Comparison of ENCODE assay signal across 1 cellular context in the genomic region with DNA sequence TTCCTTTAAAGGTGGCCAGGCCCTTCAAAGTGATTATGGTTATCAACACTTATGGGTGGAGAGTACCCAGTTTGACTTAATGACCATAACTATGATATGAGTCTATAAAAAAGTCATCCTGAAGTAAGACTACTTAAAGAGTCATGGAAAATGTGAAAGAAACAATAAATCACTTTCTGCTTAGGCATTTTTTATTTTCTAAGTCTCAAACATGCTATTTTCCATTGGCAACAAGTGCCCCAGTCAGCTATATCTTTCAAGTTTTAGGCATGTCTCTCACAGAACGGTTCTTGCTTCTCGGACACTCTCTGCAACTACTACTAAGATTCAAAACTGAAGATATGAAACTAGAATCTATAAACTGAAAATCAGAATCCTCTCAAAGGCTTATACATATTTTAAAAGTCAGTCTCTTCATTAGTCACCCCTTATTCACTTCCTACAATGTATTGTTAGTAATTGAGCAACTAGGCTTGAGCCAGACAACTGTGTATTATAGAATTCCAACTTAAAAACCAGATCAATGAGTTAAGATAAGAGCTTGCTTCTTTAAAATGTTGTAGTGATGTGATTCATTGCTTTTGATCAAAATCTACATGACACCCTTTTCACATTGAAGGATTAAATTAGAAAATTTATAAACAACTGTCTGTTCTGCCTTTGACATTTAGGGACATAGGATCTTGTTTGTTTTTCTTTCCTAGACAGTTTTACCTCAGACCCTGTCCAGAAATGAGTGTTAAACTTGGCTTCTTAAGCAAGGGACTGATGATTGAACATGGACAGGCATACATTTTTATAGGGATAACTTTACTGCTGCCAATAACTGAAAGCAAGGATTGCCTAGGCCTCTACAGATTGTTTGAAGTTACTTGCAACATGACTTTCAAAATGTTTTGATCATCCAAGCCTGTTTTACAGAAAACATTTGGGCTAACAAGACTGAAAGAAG.
A peak's percentile ranks its signal among the peaks of the same experiment; 100 is the strongest.
TF ChIP-seq lines count a peak whose summit lies in the region.

No MANE protein-coding gene starts in this region.

TF ChIP-seq in K562, 482 proteins besides CTCF, POLR2A, EP300 and RAD21 (continued from another document and continues in another):
- TF ChIP-seq, protein P1, sequence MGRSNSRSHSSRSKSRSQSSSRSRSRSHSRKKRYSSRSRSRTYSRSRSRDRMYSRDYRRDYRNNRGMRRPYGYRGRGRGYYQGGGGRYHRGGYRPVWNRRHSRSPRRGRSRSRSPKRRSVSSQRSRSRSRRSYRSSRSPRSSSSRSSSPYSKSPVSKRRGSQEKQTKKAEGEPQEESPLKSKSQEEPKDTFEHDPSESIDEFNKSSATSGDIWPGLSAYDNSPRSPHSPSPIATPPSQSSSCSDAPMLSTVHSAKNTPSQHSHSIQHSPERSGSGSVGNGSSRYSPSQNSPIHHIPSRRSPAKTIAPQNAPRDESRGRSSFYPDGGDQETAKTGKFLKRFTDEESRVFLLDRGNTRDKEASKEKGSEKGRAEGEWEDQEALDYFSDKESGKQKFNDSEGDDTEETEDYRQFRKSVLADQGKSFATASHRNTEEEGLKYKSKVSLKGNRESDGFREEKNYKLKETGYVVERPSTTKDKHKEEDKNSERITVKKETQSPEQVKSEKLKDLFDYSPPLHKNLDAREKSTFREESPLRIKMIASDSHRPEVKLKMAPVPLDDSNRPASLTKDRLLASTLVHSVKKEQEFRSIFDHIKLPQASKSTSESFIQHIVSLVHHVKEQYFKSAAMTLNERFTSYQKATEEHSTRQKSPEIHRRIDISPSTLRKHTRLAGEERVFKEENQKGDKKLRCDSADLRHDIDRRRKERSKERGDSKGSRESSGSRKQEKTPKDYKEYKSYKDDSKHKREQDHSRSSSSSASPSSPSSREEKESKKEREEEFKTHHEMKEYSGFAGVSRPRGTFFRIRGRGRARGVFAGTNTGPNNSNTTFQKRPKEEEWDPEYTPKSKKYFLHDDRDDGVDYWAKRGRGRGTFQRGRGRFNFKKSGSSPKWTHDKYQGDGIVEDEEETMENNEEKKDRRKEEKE (IDR thresholded peaks at IDR 0.05; ENCODE audit: borderline replicate concordance in 1 of 2, control insufficient read depth in 1 of 2, low read depth in 2 of 2, low read length in 1 of 2), result peak in 1 of 2 experiments; percentile 56; a peak in 1 of 4 replicates
- TF ChIP-seq, protein P2, sequence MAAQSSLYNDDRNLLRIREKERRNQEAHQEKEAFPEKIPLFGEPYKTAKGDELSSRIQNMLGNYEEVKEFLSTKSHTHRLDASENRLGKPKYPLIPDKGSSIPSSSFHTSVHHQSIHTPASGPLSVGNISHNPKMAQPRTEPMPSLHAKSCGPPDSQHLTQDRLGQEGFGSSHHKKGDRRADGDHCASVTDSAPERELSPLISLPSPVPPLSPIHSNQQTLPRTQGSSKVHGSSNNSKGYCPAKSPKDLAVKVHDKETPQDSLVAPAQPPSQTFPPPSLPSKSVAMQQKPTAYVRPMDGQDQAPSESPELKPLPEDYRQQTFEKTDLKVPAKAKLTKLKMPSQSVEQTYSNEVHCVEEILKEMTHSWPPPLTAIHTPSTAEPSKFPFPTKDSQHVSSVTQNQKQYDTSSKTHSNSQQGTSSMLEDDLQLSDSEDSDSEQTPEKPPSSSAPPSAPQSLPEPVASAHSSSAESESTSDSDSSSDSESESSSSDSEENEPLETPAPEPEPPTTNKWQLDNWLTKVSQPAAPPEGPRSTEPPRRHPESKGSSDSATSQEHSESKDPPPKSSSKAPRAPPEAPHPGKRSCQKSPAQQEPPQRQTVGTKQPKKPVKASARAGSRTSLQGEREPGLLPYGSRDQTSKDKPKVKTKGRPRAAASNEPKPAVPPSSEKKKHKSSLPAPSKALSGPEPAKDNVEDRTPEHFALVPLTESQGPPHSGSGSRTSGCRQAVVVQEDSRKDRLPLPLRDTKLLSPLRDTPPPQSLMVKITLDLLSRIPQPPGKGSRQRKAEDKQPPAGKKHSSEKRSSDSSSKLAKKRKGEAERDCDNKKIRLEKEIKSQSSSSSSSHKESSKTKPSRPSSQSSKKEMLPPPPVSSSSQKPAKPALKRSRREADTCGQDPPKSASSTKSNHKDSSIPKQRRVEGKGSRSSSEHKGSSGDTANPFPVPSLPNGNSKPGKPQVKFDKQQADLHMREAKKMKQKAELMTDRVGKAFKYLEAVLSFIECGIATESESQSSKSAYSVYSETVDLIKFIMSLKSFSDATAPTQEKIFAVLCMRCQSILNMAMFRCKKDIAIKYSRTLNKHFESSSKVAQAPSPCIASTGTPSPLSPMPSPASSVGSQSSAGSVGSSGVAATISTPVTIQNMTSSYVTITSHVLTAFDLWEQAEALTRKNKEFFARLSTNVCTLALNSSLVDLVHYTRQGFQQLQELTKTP (IDR thresholded peaks at IDR 0.05; ENCODE audit: low read depth in 1 of 2, partially characterized antibody in 2 of 2), result no peak
- TF ChIP-seq TBP (optimal IDR thresholded peaks at IDR 0.05; ENCODE audit: low read depth, low read length) (peak; percentile 71), SMARCB1 (IDR thresholded peaks at IDR 0.05; ENCODE audit: insufficient read length, low read depth) (no peak), POLR2G (IDR thresholded peaks at IDR 0.05; ENCODE audit: low read depth, low read length) (peak; percentile 48; the same call in 1 of the 2 replicates), CTBP1 (IDR thresholded peaks at IDR 0.05; ENCODE audit: borderline replicate concordance) (no peak), MYBL2 (IDR thresholded peaks at IDR 0.05; ENCODE audit: low read depth) (no peak), MYBL2 (CRISPR knock-in tag; IDR thresholded peaks at IDR 0.05; ENCODE audit: borderline replicate concordance) (no peak), GTF2A2 (tag; IDR thresholded peaks at IDR 0.05) (no peak), ESRRB (CRISPR knock-in tag; IDR thresholded peaks at IDR 0.05; ENCODE audit: borderline replicate concordance) (no peak), CREM (IDR thresholded peaks at IDR 0.05; ENCODE audit: low read depth) (no peak), BRD9 (IDR thresholded peaks at IDR 0.05; ENCODE audit: low read depth, partially characterized antibody) (no peak), ZNF311 (CRISPR knock-in tag; IDR thresholded peaks at IDR 0.05) (no peak), JUNB (CRISPR knock-in tag; conservative IDR thresholded peaks at IDR 0.05) (no peak), ZNF785 (CRISPR knock-in tag; IDR thresholded peaks at IDR 0.05) (no peak), POLR2H (tag; IDR thresholded peaks at IDR 0.05; ENCODE audit: low read depth) (peak; percentile 24; the same call in 1 of the 2 replicates), DMBX1 (CRISPR knock-in tag; IDR thresholded peaks at IDR 0.05; ENCODE audit: borderline replicate concordance) (no peak), TCFL5 (CRISPR knock-in tag; conservative IDR thresholded peaks at IDR 0.05) (no peak), TRIM24 (IDR thresholded peaks at IDR 0.05) (no peak), MAFG (tag; conservative IDR thresholded peaks at IDR 0.05) (no peak), SUPT5H (IDR thresholded peaks at IDR 0.05) (0 out of 2 replicates have a peak, but pooled peaks have one; percentile 15), XRCC4 (IDR thresholded peaks at IDR 0.05; ENCODE audit: extremely low read depth, insufficient read depth, insufficient read length) (no peak)
- TF ChIP-seq, protein P3, sequence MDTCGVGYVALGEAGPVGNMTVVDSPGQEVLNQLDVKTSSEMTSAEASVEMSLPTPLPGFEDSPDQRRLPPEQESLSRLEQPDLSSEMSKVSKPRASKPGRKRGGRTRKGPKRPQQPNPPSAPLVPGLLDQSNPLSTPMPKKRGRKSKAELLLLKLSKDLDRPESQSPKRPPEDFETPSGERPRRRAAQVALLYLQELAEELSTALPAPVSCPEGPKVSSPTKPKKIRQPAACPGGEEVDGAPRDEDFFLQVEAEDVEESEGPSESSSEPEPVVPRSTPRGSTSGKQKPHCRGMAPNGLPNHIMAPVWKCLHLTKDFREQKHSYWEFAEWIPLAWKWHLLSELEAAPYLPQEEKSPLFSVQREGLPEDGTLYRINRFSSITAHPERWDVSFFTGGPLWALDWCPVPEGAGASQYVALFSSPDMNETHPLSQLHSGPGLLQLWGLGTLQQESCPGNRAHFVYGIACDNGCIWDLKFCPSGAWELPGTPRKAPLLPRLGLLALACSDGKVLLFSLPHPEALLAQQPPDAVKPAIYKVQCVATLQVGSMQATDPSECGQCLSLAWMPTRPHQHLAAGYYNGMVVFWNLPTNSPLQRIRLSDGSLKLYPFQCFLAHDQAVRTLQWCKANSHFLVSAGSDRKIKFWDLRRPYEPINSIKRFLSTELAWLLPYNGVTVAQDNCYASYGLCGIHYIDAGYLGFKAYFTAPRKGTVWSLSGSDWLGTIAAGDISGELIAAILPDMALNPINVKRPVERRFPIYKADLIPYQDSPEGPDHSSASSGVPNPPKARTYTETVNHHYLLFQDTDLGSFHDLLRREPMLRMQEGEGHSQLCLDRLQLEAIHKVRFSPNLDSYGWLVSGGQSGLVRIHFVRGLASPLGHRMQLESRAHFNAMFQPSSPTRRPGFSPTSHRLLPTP (IDR thresholded peaks at IDR 0.05; ENCODE audit: borderline replicate concordance, extremely low read depth, insufficient read length), result no peak
- TF ChIP-seq, protein P4, sequence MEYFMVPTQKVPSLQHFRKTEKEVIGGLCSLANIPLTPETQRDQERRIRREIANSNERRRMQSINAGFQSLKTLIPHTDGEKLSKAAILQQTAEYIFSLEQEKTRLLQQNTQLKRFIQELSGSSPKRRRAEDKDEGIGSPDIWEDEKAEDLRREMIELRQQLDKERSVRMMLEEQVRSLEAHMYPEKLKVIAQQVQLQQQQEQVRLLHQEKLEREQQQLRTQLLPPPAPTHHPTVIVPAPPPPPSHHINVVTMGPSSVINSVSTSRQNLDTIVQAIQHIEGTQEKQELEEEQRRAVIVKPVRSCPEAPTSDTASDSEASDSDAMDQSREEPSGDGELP (CRISPR knock-in tag; IDR thresholded peaks at IDR 0.05; ENCODE audit: borderline replicate concordance), result no peak
- TF ChIP-seq, protein P5, sequence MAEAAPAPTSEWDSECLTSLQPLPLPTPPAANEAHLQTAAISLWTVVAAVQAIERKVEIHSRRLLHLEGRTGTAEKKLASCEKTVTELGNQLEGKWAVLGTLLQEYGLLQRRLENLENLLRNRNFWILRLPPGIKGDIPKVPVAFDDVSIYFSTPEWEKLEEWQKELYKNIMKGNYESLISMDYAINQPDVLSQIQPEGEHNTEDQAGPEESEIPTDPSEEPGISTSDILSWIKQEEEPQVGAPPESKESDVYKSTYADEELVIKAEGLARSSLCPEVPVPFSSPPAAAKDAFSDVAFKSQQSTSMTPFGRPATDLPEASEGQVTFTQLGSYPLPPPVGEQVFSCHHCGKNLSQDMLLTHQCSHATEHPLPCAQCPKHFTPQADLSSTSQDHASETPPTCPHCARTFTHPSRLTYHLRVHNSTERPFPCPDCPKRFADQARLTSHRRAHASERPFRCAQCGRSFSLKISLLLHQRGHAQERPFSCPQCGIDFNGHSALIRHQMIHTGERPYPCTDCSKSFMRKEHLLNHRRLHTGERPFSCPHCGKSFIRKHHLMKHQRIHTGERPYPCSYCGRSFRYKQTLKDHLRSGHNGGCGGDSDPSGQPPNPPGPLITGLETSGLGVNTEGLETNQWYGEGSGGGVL (CRISPR knock-in tag; IDR thresholded peaks at IDR 0.05), result no peak
- TF ChIP-seq, protein P6, sequence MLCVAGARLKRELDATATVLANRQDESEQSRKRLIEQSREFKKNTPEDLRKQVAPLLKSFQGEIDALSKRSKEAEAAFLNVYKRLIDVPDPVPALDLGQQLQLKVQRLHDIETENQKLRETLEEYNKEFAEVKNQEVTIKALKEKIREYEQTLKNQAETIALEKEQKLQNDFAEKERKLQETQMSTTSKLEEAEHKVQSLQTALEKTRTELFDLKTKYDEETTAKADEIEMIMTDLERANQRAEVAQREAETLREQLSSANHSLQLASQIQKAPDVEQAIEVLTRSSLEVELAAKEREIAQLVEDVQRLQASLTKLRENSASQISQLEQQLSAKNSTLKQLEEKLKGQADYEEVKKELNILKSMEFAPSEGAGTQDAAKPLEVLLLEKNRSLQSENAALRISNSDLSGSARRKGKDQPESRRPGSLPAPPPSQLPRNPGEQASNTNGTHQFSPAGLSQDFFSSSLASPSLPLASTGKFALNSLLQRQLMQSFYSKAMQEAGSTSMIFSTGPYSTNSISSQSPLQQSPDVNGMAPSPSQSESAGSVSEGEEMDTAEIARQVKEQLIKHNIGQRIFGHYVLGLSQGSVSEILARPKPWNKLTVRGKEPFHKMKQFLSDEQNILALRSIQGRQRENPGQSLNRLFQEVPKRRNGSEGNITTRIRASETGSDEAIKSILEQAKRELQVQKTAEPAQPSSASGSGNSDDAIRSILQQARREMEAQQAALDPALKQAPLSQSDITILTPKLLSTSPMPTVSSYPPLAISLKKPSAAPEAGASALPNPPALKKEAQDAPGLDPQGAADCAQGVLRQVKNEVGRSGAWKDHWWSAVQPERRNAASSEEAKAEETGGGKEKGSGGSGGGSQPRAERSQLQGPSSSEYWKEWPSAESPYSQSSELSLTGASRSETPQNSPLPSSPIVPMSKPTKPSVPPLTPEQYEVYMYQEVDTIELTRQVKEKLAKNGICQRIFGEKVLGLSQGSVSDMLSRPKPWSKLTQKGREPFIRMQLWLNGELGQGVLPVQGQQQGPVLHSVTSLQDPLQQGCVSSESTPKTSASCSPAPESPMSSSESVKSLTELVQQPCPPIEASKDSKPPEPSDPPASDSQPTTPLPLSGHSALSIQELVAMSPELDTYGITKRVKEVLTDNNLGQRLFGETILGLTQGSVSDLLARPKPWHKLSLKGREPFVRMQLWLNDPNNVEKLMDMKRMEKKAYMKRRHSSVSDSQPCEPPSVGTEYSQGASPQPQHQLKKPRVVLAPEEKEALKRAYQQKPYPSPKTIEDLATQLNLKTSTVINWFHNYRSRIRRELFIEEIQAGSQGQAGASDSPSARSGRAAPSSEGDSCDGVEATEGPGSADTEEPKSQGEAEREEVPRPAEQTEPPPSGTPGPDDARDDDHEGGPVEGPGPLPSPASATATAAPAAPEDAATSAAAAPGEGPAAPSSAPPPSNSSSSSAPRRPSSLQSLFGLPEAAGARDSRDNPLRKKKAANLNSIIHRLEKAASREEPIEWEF (CRISPR knock-in tag; IDR thresholded peaks at IDR 0.05), result no peak
- TF ChIP-seq, protein P7, sequence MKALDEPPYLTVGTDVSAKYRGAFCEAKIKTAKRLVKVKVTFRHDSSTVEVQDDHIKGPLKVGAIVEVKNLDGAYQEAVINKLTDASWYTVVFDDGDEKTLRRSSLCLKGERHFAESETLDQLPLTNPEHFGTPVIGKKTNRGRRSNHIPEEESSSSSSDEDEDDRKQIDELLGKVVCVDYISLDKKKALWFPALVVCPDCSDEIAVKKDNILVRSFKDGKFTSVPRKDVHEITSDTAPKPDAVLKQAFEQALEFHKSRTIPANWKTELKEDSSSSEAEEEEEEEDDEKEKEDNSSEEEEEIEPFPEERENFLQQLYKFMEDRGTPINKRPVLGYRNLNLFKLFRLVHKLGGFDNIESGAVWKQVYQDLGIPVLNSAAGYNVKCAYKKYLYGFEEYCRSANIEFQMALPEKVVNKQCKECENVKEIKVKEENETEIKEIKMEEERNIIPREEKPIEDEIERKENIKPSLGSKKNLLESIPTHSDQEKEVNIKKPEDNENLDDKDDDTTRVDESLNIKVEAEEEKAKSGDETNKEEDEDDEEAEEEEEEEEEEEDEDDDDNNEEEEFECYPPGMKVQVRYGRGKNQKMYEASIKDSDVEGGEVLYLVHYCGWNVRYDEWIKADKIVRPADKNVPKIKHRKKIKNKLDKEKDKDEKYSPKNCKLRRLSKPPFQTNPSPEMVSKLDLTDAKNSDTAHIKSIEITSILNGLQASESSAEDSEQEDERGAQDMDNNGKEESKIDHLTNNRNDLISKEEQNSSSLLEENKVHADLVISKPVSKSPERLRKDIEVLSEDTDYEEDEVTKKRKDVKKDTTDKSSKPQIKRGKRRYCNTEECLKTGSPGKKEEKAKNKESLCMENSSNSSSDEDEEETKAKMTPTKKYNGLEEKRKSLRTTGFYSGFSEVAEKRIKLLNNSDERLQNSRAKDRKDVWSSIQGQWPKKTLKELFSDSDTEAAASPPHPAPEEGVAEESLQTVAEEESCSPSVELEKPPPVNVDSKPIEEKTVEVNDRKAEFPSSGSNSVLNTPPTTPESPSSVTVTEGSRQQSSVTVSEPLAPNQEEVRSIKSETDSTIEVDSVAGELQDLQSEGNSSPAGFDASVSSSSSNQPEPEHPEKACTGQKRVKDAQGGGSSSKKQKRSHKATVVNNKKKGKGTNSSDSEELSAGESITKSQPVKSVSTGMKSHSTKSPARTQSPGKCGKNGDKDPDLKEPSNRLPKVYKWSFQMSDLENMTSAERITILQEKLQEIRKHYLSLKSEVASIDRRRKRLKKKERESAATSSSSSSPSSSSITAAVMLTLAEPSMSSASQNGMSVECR (CRISPR knock-in tag; IDR thresholded peaks at IDR 0.05), result no peak
